9 cellular contexts compared by ENCODE assay signal in the genomic region with DNA sequence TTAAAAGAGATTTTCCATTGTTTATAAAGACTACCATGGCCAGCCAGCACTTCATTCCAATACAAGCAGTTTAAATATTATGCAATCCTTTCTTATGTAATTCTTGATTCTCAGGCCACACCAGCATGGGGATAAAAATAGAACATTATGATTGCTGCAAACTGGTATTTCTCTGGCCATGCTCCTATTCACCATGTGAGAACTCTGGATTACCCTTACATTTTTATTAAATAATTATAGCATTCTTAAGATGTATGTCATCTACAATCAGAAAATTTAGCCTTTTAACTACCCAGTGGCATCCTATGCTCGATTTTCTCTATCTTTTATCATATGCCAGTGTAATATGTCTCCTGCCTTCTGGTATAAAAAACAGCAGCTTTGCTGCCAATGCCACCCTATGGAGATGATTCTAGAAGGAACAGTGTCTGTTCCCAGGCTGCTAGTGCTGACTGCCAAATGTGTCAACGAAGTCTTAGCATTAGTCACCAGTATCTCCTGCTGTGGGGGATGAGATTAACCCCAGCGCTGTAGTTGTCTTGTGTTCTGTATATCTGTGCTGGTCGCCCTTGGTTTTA.
DNase-seq lines count a peak whose midpoint lies in the region; ATAC-seq and TF ChIP-seq lines count a peak whose summit lies in the region.
"Had no signal": no experiment of that assay in that cellular context is flagged by ENCODE, and none has a peak within 500 bp of the region (broad histone marks: within the 10 kb centered on the region; RNA-seq: fewer than 3 reads in every experiment).

No MANE protein-coding gene starts in this region.

- H3K27me3 ChIP-seq in Peyer's patch, result no peaks in the 10 kb centered on the region
- H3K27me3 ChIP-seq: adrenal gland had no signal

- H3K4me1 ChIP-seq in mucosa of descending colon (ENCODE audit: low read depth), result no peaks in the 10 kb centered on the region
- H3K4me1 ChIP-seq in Peyer's patch, result no peaks in the 10 kb centered on the region

- no peak for TF ChIP-seq CTCF in AG09319 (IDR thresholded peaks at IDR 0.05; ENCODE audit: low read depth, low read length)
- no peak for TF ChIP-seq CTCF in mucosa of descending colon (IDR thresholded peaks at IDR 0.05)
- TF ChIP-seq CTCF in Peyer's patch (IDR thresholded peaks at IDR 0.05), result no peak

- DNase-seq in AG09319 (ENCODE audit: extremely low read depth, low read depth) (peak; percentile 81), NOMO-1 (lab: John Stamatoyannopoulos, UW; ENCODE audit: unreplicated experiment in 2 of 2) (peak; percentile 68 to 84), mucosa of descending colon (no peak), DMS53 (lab: John Stamatoyannopoulos, UW) (no peak), Peyer's patch (no peak)

- ATAC-seq in esophagus mucosa, result peak; percentile 57
- peak; percentile 22 for ATAC-seq in mucosa of descending colon
- no peak for ATAC-seq in HG03457 (IDR thresholded peaks at IDR 0.05; ENCODE audit: unreplicated experiment)
- ATAC-seq in GM19035 (IDR thresholded peaks at IDR 0.05; ENCODE audit: unreplicated experiment), result no peak

- TF ChIP-seq POLR2A in Peyer's patch (IDR thresholded peaks at IDR 0.05), result no peak

- peak overlapping the region in 1 of 4 donors; percentile 4 for H3K27ac ChIP-seq in Peyer's patch

- H3K9me3 ChIP-seq in mucosa of descending colon, result no peaks in the 10 kb centered on the region
- H3K9me3 ChIP-seq in Peyer's patch, result no peaks in the 10 kb centered on the region
- H3K9me3 ChIP-seq: adrenal gland had no signal

- H3K36me3 ChIP-seq in mucosa of descending colon (ENCODE audit: low read depth) (no peaks in the 10 kb centered on the region), Peyer's patch (no peaks in the 10 kb centered on the region)
- H3K36me3 ChIP-seq: adrenal gland had no signal

- H3K4me3 ChIP-seq in mucosa of descending colon (no peak overlapping the region), Peyer's patch (no peak overlapping the region)
- H3K4me3 ChIP-seq: adrenal gland had no signal

- intact Hi-C loops in mucosa of descending colon (cut with DNase I, micrococcal nuclease), result no loop called here

Comparison
In these comparisons a context has a peak if more than half of its experiments do, and no peak if none do; other contexts are left out.
1. DNase-seq: peak in AG09319 (single experiment) and NOMO-1 (2 of 2); none in mucosa of descending colon (0 of 3), DMS53 (single experiment) and Peyer's patch (0 of 3).
2. ATAC-seq: peak in esophagus mucosa (single experiment) and mucosa of descending colon (single experiment); none in HG03457 (single experiment) and GM19035 (single experiment).